17 cellular contexts compared by ENCODE assay signal in genomic region chr17:19268611-19269010, GRCh38. TPM values are rescaled to one million over a fixed set of nuclear protein-coding genes. Genes with fewer than 3 reads are reported as not detected.
DNase-seq lines count a peak whose midpoint lies in the region; ATAC-seq, FAIRE-seq and TF ChIP-seq lines count a peak whose summit lies in the region.
"Had no signal": no experiment of that assay in that cellular context is flagged by ENCODE, and none has a peak within 500 bp of the region (broad histone marks: within the 10 kb centered on the region; RNA-seq: fewer than 3 reads in every experiment).

No MANE protein-coding gene starts in this region.

- no peaks in the 10 kb centered on the region for H3K9me3 ChIP-seq in A549
- H3K9me3 ChIP-seq in body of pancreas = no peaks in the 10 kb centered on the region
- H3K9me3 ChIP-seq in hepatocyte (ENCODE audit: low read depth) = no peaks in the 10 kb centered on the region
- H3K9me3 ChIP-seq: Peyer's patch had no signal

- ATAC-seq in A549 (no peak; a peak in 1 of 6 replicates), body of pancreas (peak; percentile 30), left colon (peak; percentile 58), HG02884 (IDR thresholded peaks at IDR 0.05; ENCODE audit: unreplicated experiment) (no peak)
- ATAC-seq: activated CD8-positive, alpha-beta T cell treated with anti-CD3 and anti-CD28 coated beads for 36 hours had no signal

- H3K4me2 ChIP-seq in A549 (peak overlapping the region; percentile 9; the same call in 1 of the 3 replicates), hepatocyte (no peak overlapping the region)

- POLR2A ChIA-PET in A549 (lab: Yijun Ruan, JAX) = no interaction called here

- H3K79me2 ChIP-seq in hepatocyte = peaks cover 92% of the 10 kb centered on the region

- TF ChIP-seq RAD21 in A549 (conservative IDR thresholded peaks at IDR 0.05 in 1 of 2, IDR thresholded peaks at IDR 0.05 in 1 of 2) = no peak

- intact Hi-C loops in body of pancreas (cut with DNase I) = no loop called here
- intact Hi-C loops in left colon (cut with DNase I, micrococcal nuclease) = no loop called here

- H3K9me2 ChIP-seq in hepatocyte (replicated peaks; ENCODE audit: insufficient read depth) = no peaks in the 10 kb centered on the region

- TF ChIP-seq CTCF in A549 (IDR thresholded peaks at IDR 0.05) = no peak
- TF ChIP-seq CTCF in body of pancreas (IDR thresholded peaks at IDR 0.05) = no peak
- no peak for TF ChIP-seq CTCF in hepatocyte (IDR thresholded peaks at IDR 0.05; ENCODE audit: poor library complexity)

- H4K20me1 ChIP-seq in hepatocyte (ENCODE audit: insufficient read depth, poor library complexity, severe bottlenecking) = peaks cover 19% of the 10 kb centered on the region

- no peak overlapping the region for H3K4me3 ChIP-seq in A549
- no peak overlapping the region for H3K4me3 ChIP-seq in body of pancreas
- no peak overlapping the region for H3K4me3 ChIP-seq in rectal smooth muscle tissue (ENCODE audit: low read length)
- H3K4me3 ChIP-seq in hepatocyte = no peak overlapping the region
- H3K4me3 ChIP-seq: Peyer's patch had no signal

- WGBS in A549 (ENCODE audit: missing lambda C conversion rate) = 53% methylated on average over 3 of the region's 3 CpGs
- WGBS in body of pancreas, 2 donors = 25 to 37% methylated on average over 3 of the region's 3 CpGs
- WGBS in hepatocyte (ENCODE audit: low lambda C conversion rate, missing lambda C conversion rate) = 81% methylated on average over 3 of the region's 3 CpGs

- H3K27ac ChIP-seq in A549 (no peak overlapping the region), body of pancreas (peak overlapping the region; percentile 7 to 69 (median 54)), rectal smooth muscle tissue (ENCODE audit: low read depth, low read length) (peak overlapping the region; percentile 34), hepatocyte (no peak overlapping the region)

- H3K27me3 ChIP-seq in body of pancreas (no peaks in the 10 kb centered on the region), rectal smooth muscle tissue (ENCODE audit: control insufficient read depth, insufficient read depth, low read length) (no peaks in the 10 kb centered on the region), hepatocyte (no peaks in the 10 kb centered on the region)
- H3K27me3 ChIP-seq: Peyer's patch had no signal

- H3K4me1 ChIP-seq in A549 (peaks cover 18% of the 10 kb centered on the region), body of pancreas (peaks cover 54% of the 10 kb centered on the region), rectal smooth muscle tissue (ENCODE audit: control insufficient read depth, insufficient read depth, low read length) (peaks cover 36% of the 10 kb centered on the region), hepatocyte (ENCODE audit: insufficient read depth) (peaks cover 16% of the 10 kb centered on the region)

- CTCF ChIA-PET in A549 (lab: Yijun Ruan, JAX) = interaction anchor here (1.1 to 1.4 kb wide), 2 partner anchors 16 to 178 kb away, joined by 3 read pairs; no protein-coding TSS in a partner anchor

- TF ChIP-seq POLR2A in A549 (IDR thresholded peaks at IDR 0.05; ENCODE audit: low read length) (no peak), body of pancreas (IDR thresholded peaks at IDR 0.05) (no peak)

- no peak overlapping the region for H2AFZ ChIP-seq in hepatocyte

- H3K9ac ChIP-seq in rectal smooth muscle tissue (ENCODE audit: low read length) = no peak overlapping the region

- TF ChIP-seq EP300 in A549 (IDR thresholded peaks at IDR 0.05) = no peak

- DNase-seq in A549 (ENCODE audit: low read depth in 1 of 2, low spot score in 1 of 2) = no peak
- peak in 1 of 4 donors; percentile 28 for DNase-seq in body of pancreas
- no peak for DNase-seq in left colon
- DNase-seq in stimulated activated CD4-positive, alpha-beta T cell treated with anti-CD3 and anti-CD28 coated beads, Interleukin-4, amount 100 ng/mL, for 24 hours = no peak
- DNase-seq in OCI-M1 (lab: John Stamatoyannopoulos, UW) = no peak
- DNase-seq in hepatocyte (ENCODE audit: low spot score) = no peak
- DNase-seq: activated CD8-positive, alpha-beta T cell treated with anti-CD3 and anti-CD28 coated beads for 36 hours; COR-L47; H9; MV-4-11; NCI-H2081; NCI-H69; Peyer's patch; stimulated activated CD4-positive, alpha-beta T cell treated with anti-CD3 and anti-CD28 coated beads, Interleukin-1b, Interleukin-23, amount 100 ng/mL, for 48 hours had no signal

- no peaks in the 10 kb centered on the region for H3K36me3 ChIP-seq in body of pancreas (replicated peaks in 1 of 2; ENCODE audit: insufficient read depth in 1 of 2, low read depth in 2 of 2)
- no peaks in the 10 kb centered on the region for H3K36me3 ChIP-seq in rectal smooth muscle tissue (ENCODE audit: control insufficient read depth, insufficient read depth, low read length)
- no peaks in the 10 kb centered on the region for H3K36me3 ChIP-seq in hepatocyte (replicated peaks; ENCODE audit: insufficient read depth, low read depth)
- H3K36me3 ChIP-seq: Peyer's patch had no signal

- FAIRE-seq in A549 (lab: Jason Lieb, UNC) = no peak
- FAIRE-seq: islet of Langerhans had no signal

TF ChIP-seq in A549, 52 proteins besides CTCF, POLR2A, EP300 and RAD21:
- TF ChIP-seq HES2 (IDR thresholded peaks at IDR 0.05) (no peak), ZNF302 (CRISPR knock-in tag; IDR thresholded peaks at IDR 0.05) (no peak), MAFK (IDR thresholded peaks at IDR 0.05; ENCODE audit: partially characterized antibody) (no peak)
- TF ChIP-seq, protein P1, sequence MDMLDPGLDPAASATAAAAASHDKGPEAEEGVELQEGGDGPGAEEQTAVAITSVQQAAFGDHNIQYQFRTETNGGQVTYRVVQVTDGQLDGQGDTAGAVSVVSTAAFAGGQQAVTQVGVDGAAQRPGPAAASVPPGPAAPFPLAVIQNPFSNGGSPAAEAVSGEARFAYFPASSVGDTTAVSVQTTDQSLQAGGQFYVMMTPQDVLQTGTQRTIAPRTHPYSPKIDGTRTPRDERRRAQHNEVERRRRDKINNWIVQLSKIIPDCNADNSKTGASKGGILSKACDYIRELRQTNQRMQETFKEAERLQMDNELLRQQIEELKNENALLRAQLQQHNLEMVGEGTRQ (IDR thresholded peaks at IDR 0.05) = 0 out of 2 replicates have a peak, but pooled peaks have one; percentile 4

RNA-seq across cellular contexts. Expression of gene EPN2, which starts 31.4 kb away (rescaled TPM):
- 32.7 and 33.8 TPM in 2 replicates for polyA plus RNA-seq in A549 (2011; rRNA removed)
- 35.3 and 39.9 TPM in 2 replicates for polyA plus RNA-seq in A549 (2012; cell fraction: cytosol; rRNA removed)
- 77.1 and 85.8 TPM in 2 replicates for polyA plus RNA-seq in A549 (2012; cell fraction: nucleus; rRNA removed)
- polyA plus RNA-seq in A549 (2017; fragmentation: RNase III; extraction: RNeasy Plus Mini Kit Qiagen cat#74134 plus additional on column Dnase treatment) = 30.5 to 33.0 TPM (median 32.1 TPM) in 3 replicates
- 49.3 and 49.5 TPM in 2 replicates for polyA minus RNA-seq in A549 (2011; rRNA and poly(A)+ RNA removed)
- 10 to 100 TPM; 32.7 to 46.5 TPM for total RNA-seq in body of pancreas
- total RNA-seq in left colon = 10 to 100 TPM; 41.0 to 45.9 TPM
- 19.0 and 19.9 TPM in 2 replicates for total RNA-seq in hepatocyte
- 35.9 and 48.2 TPM in 2 replicates for polyA plus RNA-seq in hepatocyte

Comparison
In these comparisons a context has a peak if more than half of its experiments do, and no peak if none do; other contexts are left out.
1. ATAC-seq: peak in body of pancreas (single experiment) and left colon (single experiment); none in A549 (0 of 2) and HG02884 (single experiment).
2. H3K27ac ChIP-seq: peak in body of pancreas (4 of 4) and rectal smooth muscle tissue (single experiment); none in A549 (0 of 2) and hepatocyte (single experiment).